Comparison of ENCODE assay signal across 10 cellular contexts in genomic region chr16:1020591-1020990, GRCh38. TPM values are rescaled to one million over a fixed set of nuclear protein-coding genes. Genes with fewer than 3 reads are reported as not detected.
"Had no signal": no experiment of that assay in that cellular context is flagged by ENCODE, and none has a peak within 500 bp of the region (broad histone marks: within the 10 kb centered on the region; RNA-seq: fewer than 3 reads in every experiment).

No MANE protein-coding gene starts in this region.

- H3K4me1 Mint-ChIP-seq: GM23338, H9 had no signal

- H2AFZ ChIP-seq: GM23338 had no signal

- H3K27ac ChIP-seq: GM23248 had no signal

- ATAC-seq: HCT116 had no signal

- H3K9me3 Mint-ChIP-seq: GM23338, H9, HFFc6 had no signal

- H3K36me3 ChIP-seq: HAP-1 had no signal

- H3K9me3 ChIP-seq: HAP-1 had no signal

- H3K4me2 ChIP-seq: GM23338 had no signal

- H3K4me3 Mint-ChIP-seq: GM23338, H9 had no signal

- H3K27ac Mint-ChIP-seq: GM23338, H9 had no signal

- H3K4me3 ChIP-seq: GM23338, HAP-1 had no signal

- DNase-seq: GOT3, H7, H9, HCEC 1CT, HFFc6 had no signal

RNA-seq across cellular contexts. Expression of gene SSTR5, which starts 52.0 kb away (rescaled TPM):
- total RNA-seq: GM23248, H4, HFFc6 had no signal
- polyA plus RNA-seq: GM23248 had no signal
